Comparison of ENCODE assay signal across 8 cellular contexts in the genomic region with DNA sequence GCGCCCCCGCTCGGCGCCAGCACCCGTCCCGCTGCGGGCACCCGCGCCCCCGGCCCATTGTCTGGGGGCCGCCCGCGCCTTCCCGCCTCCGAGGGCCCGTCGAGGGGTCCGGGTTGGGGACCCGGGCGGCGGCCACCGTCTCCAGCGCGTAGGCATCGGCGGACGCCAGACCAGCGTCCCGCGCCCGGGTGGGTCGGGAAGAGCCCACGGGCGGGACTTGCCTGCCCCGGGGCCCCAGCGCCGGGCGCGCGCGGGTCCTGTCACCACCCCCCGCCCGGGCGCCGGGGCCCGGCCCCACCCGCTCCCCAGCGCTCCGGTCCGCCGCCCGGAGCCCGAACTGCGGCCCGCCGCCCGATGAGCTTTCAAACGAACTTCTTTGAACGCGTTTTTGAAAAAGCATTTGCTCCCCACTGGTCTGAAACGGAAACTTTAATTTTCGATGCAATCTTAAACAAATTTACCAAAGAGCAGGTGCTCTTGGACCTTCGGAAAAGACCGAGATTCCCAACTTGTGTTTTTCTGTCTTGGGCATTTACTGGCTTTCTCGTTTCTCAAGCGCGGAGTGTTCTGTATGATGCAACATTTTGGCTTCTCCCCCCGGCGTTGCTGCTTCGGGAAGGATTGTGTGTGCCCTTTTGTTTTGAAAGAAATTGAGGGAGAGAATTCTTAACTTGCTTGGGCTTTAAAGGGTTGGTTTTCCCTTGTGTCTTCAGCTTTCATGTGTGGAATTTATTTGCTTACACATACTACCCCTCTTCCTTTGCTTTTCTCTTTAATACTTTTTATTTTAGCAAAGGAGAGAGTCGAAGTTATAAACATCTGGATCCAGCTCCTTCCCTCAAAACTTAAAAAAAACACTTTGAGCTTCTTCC. TPM values are rescaled to one million over a fixed set of nuclear protein-coding genes. Genes with fewer than 3 reads are reported as not detected.
A peak's percentile ranks its signal among the peaks of the same experiment; 100 is the strongest.
DNase-seq lines count a peak whose midpoint lies in the region; ATAC-seq and TF ChIP-seq lines count a peak whose summit lies in the region.

No MANE protein-coding gene starts in this region.

- H3K79me2 ChIP-seq in KMS-11 (ENCODE audit: insufficient read depth, low read depth): peaks cover 51% of the 10 kb centered on the region
- H3K79me2 ChIP-seq in mesendoderm (ENCODE audit: control insufficient read depth, insufficient read depth, low read length): peaks cover 54% of the 10 kb centered on the region

- ATAC-seq in CD4-positive, CD25-positive, alpha-beta regulatory T cell (ENCODE audit: low read depth in 2 of 2): no peak
- peak; percentile 6 for ATAC-seq in GM19438 (IDR thresholded peaks at IDR 0.05; ENCODE audit: low read depth, unreplicated experiment)

- peak overlapping the region; percentile 97 for H3K56ac ChIP-seq in mesendoderm (ENCODE audit: low read length)

- peak overlapping the region; percentile 96 for H3K4ac ChIP-seq in mesendoderm (ENCODE audit: low read depth, low read length)

- H3K36me3 ChIP-seq in CD4-positive, CD25-positive, alpha-beta regulatory T cell (ENCODE audit: control insufficient read depth, insufficient read depth, low read length): no peaks in the 10 kb centered on the region
- H3K36me3 ChIP-seq in KMS-11 (ENCODE audit: insufficient read depth) (no peaks in the 10 kb centered on the region), mesendoderm (ENCODE audit: control insufficient read depth, insufficient read depth, low read length) (no peaks in the 10 kb centered on the region), tibial artery (no peaks in the 10 kb centered on the region)

- no peak overlapping the region for H3K27ac ChIP-seq in CD4-positive, CD25-positive, alpha-beta regulatory T cell (ENCODE audit: insufficient read depth, low read length, poor library complexity, severe bottlenecking)
- H3K27ac ChIP-seq in KMS-11 (peak overlapping the region; percentile 81), mesendoderm (ENCODE audit: low read depth, low read length) (peak overlapping the region; percentile 81), tibial artery (peak overlapping the region; percentile 91 to 98)

- peak overlapping the region; percentile 58 for H3K4me3 ChIP-seq in CD4-positive, CD25-positive, alpha-beta regulatory T cell (ENCODE audit: low read depth, low read length)
- H3K4me3 ChIP-seq in KMS-11 (IDR thresholded peaks at IDR 0.05; ENCODE audit: insufficient read depth, low read depth, low read length) (peak overlapping the region; percentile 87), mesendoderm (ENCODE audit: low read length) (peak overlapping the region; percentile 97), tibial artery (peak overlapping the region; percentile 88 to 93)

- H3K36me3 Mint-ChIP-seq in CD4-positive, CD25-positive, alpha-beta regulatory T cell: no peaks in the 10 kb centered on the region
- no peaks in the 10 kb centered on the region for H3K36me3 Mint-ChIP-seq in T-helper 2 cell treated with Interferon-gamma antibody and Interleukin-4, amounts not matched to agents 5 μg/mL and 100 μg/mL, for 36 hours (ENCODE audit: low read depth)

- H3K4me1 Mint-ChIP-seq in CD4-positive, CD25-positive, alpha-beta regulatory T cell: peaks cover 12 to 39% (median 21%) of the 10 kb centered on the region in 4 donors
- H3K4me1 Mint-ChIP-seq in T-helper 2 cell treated with Interferon-gamma antibody and Interleukin-4, amounts not matched to agents 5 μg/mL and 100 μg/mL, for 36 hours (ENCODE audit: low read depth): peaks cover 46% of the 10 kb centered on the region

- H2BK5ac ChIP-seq in mesendoderm (ENCODE audit: low read length): peak overlapping the region; percentile 46

- peaks cover 0 to 4% (median 0%) of the 10 kb centered on the region in 7 donors for H3K9me3 Mint-ChIP-seq in CD4-positive, CD25-positive, alpha-beta regulatory T cell
- no peaks in the 10 kb centered on the region for H3K9me3 Mint-ChIP-seq in T-helper 2 cell treated with Interferon-gamma antibody and Interleukin-4, amounts not matched to agents 5 μg/mL and 100 μg/mL, for 36 hours

- peaks cover 2% of the 10 kb centered on the region for H3K27me3 ChIP-seq in CD4-positive, CD25-positive, alpha-beta regulatory T cell (ENCODE audit: control insufficient read depth, insufficient read depth, low read length)
- H3K27me3 ChIP-seq in KMS-11 (ENCODE audit: insufficient read depth, low read depth): no peaks in the 10 kb centered on the region
- no peaks in the 10 kb centered on the region for H3K27me3 ChIP-seq in mesendoderm (ENCODE audit: insufficient read depth, low read length, poor library complexity)
- no peaks in the 10 kb centered on the region for H3K27me3 ChIP-seq in tibial artery

- H4K8ac ChIP-seq in mesendoderm (ENCODE audit: low read depth, low read length): peak overlapping the region; percentile 58

- no peak overlapping the region for H3K23ac ChIP-seq in mesendoderm (ENCODE audit: low read length)

- H3K18ac ChIP-seq in mesendoderm (ENCODE audit: low read length): peak overlapping the region; percentile 99

- peak in 1 of 3 donors; percentile 9 for DNase-seq in CD4-positive, CD25-positive, alpha-beta regulatory T cell
- DNase-seq in T-helper 2 cell treated with Interferon-gamma antibody and Interleukin-4, amounts not matched to agents 5 μg/mL and 100 μg/mL, for 36 hours (ENCODE audit: low spot score): no peak
- DNase-seq in ecto neural progenitor cell (ENCODE audit: low spot score) (peak; percentile 60), mesendoderm (peak; percentile 83), tibial artery (peak; percentile 88 to 89), OCI-M2 (lab: John Stamatoyannopoulos, UW; ENCODE audit: unreplicated experiment) (no peak)

- H3K79me1 ChIP-seq in mesendoderm (ENCODE audit: low read length): no peaks in the 10 kb centered on the region

- no peaks in the 10 kb centered on the region for H3K9me3 ChIP-seq in CD4-positive, CD25-positive, alpha-beta regulatory T cell (ENCODE audit: control insufficient read depth in 2 of 2, low read length in 2 of 2)
- H3K9me3 ChIP-seq in tibial artery: no peaks in the 10 kb centered on the region

- no peak for TF ChIP-seq CTCF in KMS-11 (conservative IDR thresholded peaks at IDR 0.05; ENCODE audit: low read depth, low read length)
- no peak for TF ChIP-seq CTCF in tibial artery (IDR thresholded peaks at IDR 0.05)

- WGBS in mesendoderm (ENCODE audit: extremely low coverage, insufficient coverage, low lambda C conversion rate): no CpG with 5 or more reads among the region's 71 CpGs

- intact Hi-C loops in tibial artery (cut with DNase I; ENCODE audit: low total_unique reads): loop anchor here (10.0 kb wide), 1 partner anchor 51 kb away; no protein-coding TSS in a partner anchor

- H3K4me3 Mint-ChIP-seq in CD4-positive, CD25-positive, alpha-beta regulatory T cell: peak overlapping the region; percentile 75 to 86 (median 84)
- peak overlapping the region; percentile 88 for H3K4me3 Mint-ChIP-seq in T-helper 2 cell treated with Interferon-gamma antibody and Interleukin-4, amounts not matched to agents 5 μg/mL and 100 μg/mL, for 36 hours

- peak overlapping the region; percentile 67 for H3K9ac ChIP-seq in KMS-11
- H3K9ac ChIP-seq in mesendoderm (ENCODE audit: low read length): peak overlapping the region; percentile 92

- H3K4me2 ChIP-seq in KMS-11 (peak overlapping the region; percentile 93), mesendoderm (ENCODE audit: low read length) (peak overlapping the region; percentile 56)

- peak overlapping the region; percentile 88 for H2BK120ac ChIP-seq in mesendoderm (ENCODE audit: low read depth, low read length)

- H3K27ac Mint-ChIP-seq in CD4-positive, CD25-positive, alpha-beta regulatory T cell: peak overlapping the region in 1 of 3 donors; percentile 73
- peak overlapping the region; percentile 79 for H3K27ac Mint-ChIP-seq in T-helper 2 cell treated with Interferon-gamma antibody and Interleukin-4, amounts not matched to agents 5 μg/mL and 100 μg/mL, for 36 hours

- peak overlapping the region; percentile 66 for H4K5ac ChIP-seq in mesendoderm (ENCODE audit: low read length)

- H4K20me1 ChIP-seq in KMS-11 (ENCODE audit: insufficient read depth): no peaks in the 10 kb centered on the region

- no peak overlapping the region for H2BK15ac ChIP-seq in mesendoderm (replicated peaks; ENCODE audit: low read depth)

- H3K27me3 Mint-ChIP-seq in CD4-positive, CD25-positive, alpha-beta regulatory T cell: peaks cover 46% of the 10 kb centered on the region
- no peaks in the 10 kb centered on the region for H3K27me3 Mint-ChIP-seq in T-helper 2 cell treated with Interferon-gamma antibody and Interleukin-4, amounts not matched to agents 5 μg/mL and 100 μg/mL, for 36 hours (ENCODE audit: low read depth)

- peaks cover 18% of the 10 kb centered on the region for H3K4me1 ChIP-seq in CD4-positive, CD25-positive, alpha-beta regulatory T cell (ENCODE audit: control insufficient read depth, insufficient read depth, low read length, poor library complexity, severe bottlenecking)
- H3K4me1 ChIP-seq in KMS-11 (ENCODE audit: low read depth, poor library complexity, severe bottlenecking) (peaks cover 69% of the 10 kb centered on the region), mesendoderm (ENCODE audit: control insufficient read depth, low read depth, low read length) (peaks cover 8% of the 10 kb centered on the region), tibial artery (peaks cover 0 to 51% (median 29%) of the 10 kb centered on the region in 4 donors)

- no peak overlapping the region for H2AK5ac ChIP-seq in mesendoderm (ENCODE audit: low read length)

- H2AFZ ChIP-seq in KMS-11 (ENCODE audit: low read depth): peak overlapping the region; percentile 50; the same call in 1 of the 2 replicates

RNA-seq across cellular contexts. Expression of a gene that starts 0.7 kb away (rescaled TPM):
- total RNA-seq in CD4-positive, CD25-positive, alpha-beta regulatory T cell: 2.1 TPM
- 1 to 10 TPM in 1 of 4 donors, under 1 TPM in 3; 0.08 to 2.1 (median 0.53) TPM for polyA plus RNA-seq in CD4-positive, CD25-positive, alpha-beta regulatory T cell
- polyA plus RNA-seq in mesendoderm (2013, experiment 1 of 2): 150 TPM
- polyA plus RNA-seq in mesendoderm (2013, experiment 2 of 2): 151 TPM

Comparison
In these comparisons a context has a peak if more than half of its experiments do, and no peak if none do; other contexts are left out.
1. DNase-seq: peak in ecto neural progenitor cell (single experiment), mesendoderm (single experiment) and tibial artery (2 of 2); none in T-helper 2 cell treated with Interferon-gamma antibody and Interleukin-4, amounts not matched to agents 5 μg/mL and 100 μg/mL, for 36 hours (single experiment) and OCI-M2 (single experiment).
2. Peak in every context shown above with its lines, with median percentiles within 50 percentile points of each other: H3K4me3 ChIP-seq.